2 cellular contexts compared by ENCODE assay signal in the genomic region with DNA sequence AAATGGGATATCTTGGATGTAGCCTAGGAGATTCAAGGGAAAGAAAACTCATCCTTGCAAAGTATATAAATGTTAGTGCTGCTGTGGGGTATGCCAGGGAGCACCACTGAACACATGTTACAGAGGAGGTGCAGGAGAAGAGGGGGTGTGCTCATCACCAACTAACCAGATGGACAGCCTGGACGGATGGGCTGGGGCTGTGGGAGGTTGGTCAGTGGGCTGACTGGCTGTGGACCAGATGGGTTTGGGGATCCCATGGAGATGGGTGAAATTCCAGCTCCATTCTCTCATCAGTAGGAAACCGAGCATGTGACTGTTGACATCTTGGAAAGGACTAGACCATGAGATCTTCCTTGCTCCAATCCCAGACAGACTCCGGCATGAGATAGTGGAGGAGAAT.
TF ChIP-seq lines count a peak whose summit lies in the region.

No MANE protein-coding gene starts in this region.

TF ChIP-seq in SK-N-SH, 30 proteins besides CTCF, POLR2A, EP300 and RAD21 (continued from another document):
- TF ChIP-seq, protein P1, sequence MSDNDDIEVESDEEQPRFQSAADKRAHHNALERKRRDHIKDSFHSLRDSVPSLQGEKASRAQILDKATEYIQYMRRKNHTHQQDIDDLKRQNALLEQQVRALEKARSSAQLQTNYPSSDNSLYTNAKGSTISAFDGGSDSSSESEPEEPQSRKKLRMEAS (IDR thresholded peaks at IDR 0.05; ENCODE audit: low read depth) = no peak
- TF ChIP-seq TAF1 (IDR thresholded peaks at IDR 0.05; ENCODE audit: borderline replicate concordance, low read depth, low read length) = no peak
- TF ChIP-seq GATA2 (CRISPR knock-in tag; IDR thresholded peaks at IDR 0.05) = no peak
- no peak for TF ChIP-seq SMC3 (IDR thresholded peaks at IDR 0.05; ENCODE audit: low read depth, low read length)
- TF ChIP-seq FOXM1 (IDR thresholded peaks at IDR 0.05; ENCODE audit: low read depth) = no peak
- no peak for TF ChIP-seq POLR2AphosphoS5 (IDR thresholded peaks at IDR 0.05; ENCODE audit: low read depth, low read length)
- TF ChIP-seq SIN3A (IDR thresholded peaks at IDR 0.05; ENCODE audit: borderline replicate concordance, low read depth, low read length) = no peak
- TF ChIP-seq, protein P2, sequence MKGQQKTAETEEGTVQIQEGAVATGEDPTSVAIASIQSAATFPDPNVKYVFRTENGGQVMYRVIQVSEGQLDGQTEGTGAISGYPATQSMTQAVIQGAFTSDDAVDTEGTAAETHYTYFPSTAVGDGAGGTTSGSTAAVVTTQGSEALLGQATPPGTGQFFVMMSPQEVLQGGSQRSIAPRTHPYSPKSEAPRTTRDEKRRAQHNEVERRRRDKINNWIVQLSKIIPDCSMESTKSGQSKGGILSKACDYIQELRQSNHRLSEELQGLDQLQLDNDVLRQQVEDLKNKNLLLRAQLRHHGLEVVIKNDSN (IDR thresholded peaks at IDR 0.05; ENCODE audit: borderline replicate concordance, low read depth) = no peak
- TF ChIP-seq CHD2 (IDR thresholded peaks at IDR 0.05; ENCODE audit: low read length, partially characterized antibody) = no peak

TF ChIP-seq in SK-N-SH treated with all-trans-retinoic acid at 6 μM for 48 hours, 23 proteins besides CTCF, POLR2A, EP300 and RAD21 (continued from another document):
- TF ChIP-seq, protein P3, sequence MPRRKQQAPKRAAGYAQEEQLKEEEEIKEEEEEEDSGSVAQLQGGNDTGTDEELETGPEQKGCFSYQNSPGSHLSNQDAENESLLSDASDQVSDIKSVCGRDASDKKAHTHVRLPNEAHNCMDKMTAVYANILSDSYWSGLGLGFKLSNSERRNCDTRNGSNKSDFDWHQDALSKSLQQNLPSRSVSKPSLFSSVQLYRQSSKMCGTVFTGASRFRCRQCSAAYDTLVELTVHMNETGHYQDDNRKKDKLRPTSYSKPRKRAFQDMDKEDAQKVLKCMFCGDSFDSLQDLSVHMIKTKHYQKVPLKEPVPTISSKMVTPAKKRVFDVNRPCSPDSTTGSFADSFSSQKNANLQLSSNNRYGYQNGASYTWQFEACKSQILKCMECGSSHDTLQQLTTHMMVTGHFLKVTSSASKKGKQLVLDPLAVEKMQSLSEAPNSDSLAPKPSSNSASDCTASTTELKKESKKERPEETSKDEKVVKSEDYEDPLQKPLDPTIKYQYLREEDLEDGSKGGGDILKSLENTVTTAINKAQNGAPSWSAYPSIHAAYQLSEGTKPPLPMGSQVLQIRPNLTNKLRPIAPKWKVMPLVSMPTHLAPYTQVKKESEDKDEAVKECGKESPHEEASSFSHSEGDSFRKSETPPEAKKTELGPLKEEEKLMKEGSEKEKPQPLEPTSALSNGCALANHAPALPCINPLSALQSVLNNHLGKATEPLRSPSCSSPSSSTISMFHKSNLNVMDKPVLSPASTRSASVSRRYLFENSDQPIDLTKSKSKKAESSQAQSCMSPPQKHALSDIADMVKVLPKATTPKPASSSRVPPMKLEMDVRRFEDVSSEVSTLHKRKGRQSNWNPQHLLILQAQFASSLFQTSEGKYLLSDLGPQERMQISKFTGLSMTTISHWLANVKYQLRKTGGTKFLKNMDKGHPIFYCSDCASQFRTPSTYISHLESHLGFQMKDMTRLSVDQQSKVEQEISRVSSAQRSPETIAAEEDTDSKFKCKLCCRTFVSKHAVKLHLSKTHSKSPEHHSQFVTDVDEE (CRISPR knock-in tag; IDR thresholded peaks at IDR 0.05) = no peak
